In the genomic region with DNA sequence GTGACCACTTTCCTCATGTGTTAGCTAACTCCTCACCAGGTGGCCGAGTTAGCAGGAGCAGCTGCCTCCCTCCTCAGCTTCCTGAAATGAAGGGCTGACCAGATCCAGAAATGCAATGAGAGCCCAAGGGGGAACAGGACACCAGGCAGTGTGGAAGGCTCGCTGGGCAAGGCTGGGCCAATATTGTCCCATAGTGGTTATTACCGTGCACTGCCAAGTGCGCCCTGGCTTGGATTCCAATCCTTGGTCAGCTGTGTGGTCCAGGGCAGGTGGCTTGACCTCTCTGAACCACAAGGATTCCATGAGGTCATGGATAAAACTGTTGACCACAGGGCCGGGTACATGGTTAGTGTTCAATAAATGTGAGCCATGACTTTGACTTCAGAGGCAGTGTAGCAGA, we compare ENCODE assay signal across 12 cellular contexts. TPM values are rescaled to one million over a fixed set of nuclear protein-coding genes. Genes with fewer than 3 reads are reported as not detected.
"Had no signal": no experiment of that assay in that cellular context is flagged by ENCODE, and none has a peak within 500 bp of the region (broad histone marks: within the 10 kb centered on the region; RNA-seq: fewer than 3 reads in every experiment).

No MANE protein-coding gene starts in this region.

- FAIRE-seq: keratinocyte had no signal

- H3K36me3 ChIP-seq: neutrophil, transverse colon had no signal

- H3K9me3 ChIP-seq: neutrophil, transverse colon had no signal

- DNase-seq: activated CD4-positive, alpha-beta memory T cell treated with anti-CD3 and anti-CD28 coated beads, Interleukin-2, amount 10 ng/mL, durations not matched to agents 7 days and 5 days; activated gamma-delta T cell; activated T-cell treated with anti-CD3 and anti-CD28 coated beads, Interleukin-2, amount 50 U/mL, for 48 hours; amygdala; foreskin fibroblast; head of caudate nucleus; naive thymus-derived CD4-positive, alpha-beta T cell; stimulated activated CD4-positive, alpha-beta T cell treated with anti-CD3 and anti-CD28 coated beads, Interleukin-15, amount 100 ng/mL, for 24 hours; T1000; transverse colon had no signal

- H3K27ac ChIP-seq: neutrophil had no signal

- ATAC-seq: naive thymus-derived CD4-positive, alpha-beta T cell had no signal

RNA-seq across cellular contexts. Expression of gene HSPB8, which starts 3.6 kb away (rescaled TPM):
- total RNA-seq: activated CD4-positive, alpha-beta memory T cell treated with anti-CD3 and anti-CD28 coated beads, Interleukin-2, amount 10 ng/mL, durations not matched to agents 7 days and 5 days; naive thymus-derived CD4-positive, alpha-beta T cell had no signal
- polyA plus RNA-seq: naive thymus-derived CD4-positive, alpha-beta T cell had no signal
